In the genomic region with DNA sequence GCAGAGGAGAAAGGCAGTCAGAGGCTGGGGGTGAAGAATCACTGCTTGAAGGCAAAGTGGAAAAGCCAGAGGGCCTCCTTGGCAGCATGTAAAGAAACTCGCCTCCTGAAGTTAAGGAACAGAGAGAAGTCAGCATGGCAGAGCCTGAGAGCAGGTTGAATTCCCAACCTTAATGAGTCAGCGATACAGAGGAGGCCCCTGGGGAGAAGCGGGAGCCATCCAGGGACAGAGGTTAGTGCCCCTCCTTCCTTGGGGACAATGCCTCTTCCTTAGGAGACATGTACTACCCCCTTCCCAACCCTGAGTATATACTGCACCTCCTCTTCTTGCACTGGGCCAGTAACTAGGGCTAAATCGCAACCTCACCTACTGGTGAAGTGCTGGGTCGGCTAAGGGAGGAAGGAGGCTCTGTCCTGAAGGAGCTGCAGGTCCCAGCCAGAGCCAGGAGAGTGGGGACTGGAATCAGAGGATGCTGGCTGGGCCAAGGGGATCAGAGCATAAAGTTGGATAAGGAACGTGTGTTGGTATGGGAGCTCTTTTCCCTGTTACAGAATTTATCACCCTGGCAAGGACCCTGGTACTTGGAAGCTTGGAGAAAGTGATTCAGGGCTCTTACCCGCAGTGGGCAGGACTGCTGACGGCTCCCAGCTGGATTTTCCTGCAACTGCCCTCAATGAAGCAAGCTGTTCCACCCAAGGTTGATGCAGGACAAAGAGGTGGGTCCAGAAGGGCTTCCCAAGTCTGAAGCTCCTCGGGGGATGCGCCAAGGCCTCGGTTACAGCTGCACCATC, we compare ENCODE assay signal across 32 cellular contexts. TPM values are rescaled to one million over a fixed set of nuclear protein-coding genes. Genes with fewer than 3 reads are reported as not detected.
DNase-seq lines count a peak whose midpoint lies in the region; ATAC-seq, FAIRE-seq and TF ChIP-seq lines count a peak whose summit lies in the region.
"Had no signal": no experiment of that assay in that cellular context is flagged by ENCODE, and none has a peak within 500 bp of the region (broad histone marks: within the 10 kb centered on the region; RNA-seq: fewer than 3 reads in every experiment).

No MANE protein-coding gene starts in this region.

- intact Hi-C loops in kidney (cut with DNase I): loop anchor here (5.0 kb wide), 1 partner anchor 45 kb away; no protein-coding TSS in a partner anchor
- intact Hi-C loops in activated CD8-positive, alpha-beta T cell treated with anti-CD3 and anti-CD28 coated beads for 36 hours (cut with micrococcal nuclease): no loop called here

- ATAC-seq in activated CD8-positive, alpha-beta T cell treated with anti-CD3 and anti-CD28 coated beads for 36 hours: no peak
- ATAC-seq in left lobe of liver: no peak
- ATAC-seq: activated T-cell treated with anti-CD3 and anti-CD28 coated beads, Interleukin-2, amount 50 U/mL, for 72 hours; heart left ventricle; WTC11 had no signal

- H3K27ac Mint-ChIP-seq in HFFc6: no peak overlapping the region
- no peak overlapping the region for H3K27ac Mint-ChIP-seq in activated CD8-positive, alpha-beta T cell treated with anti-CD3 and anti-CD28 coated beads for 36 hours
- H3K27ac Mint-ChIP-seq: activated naive CD4-positive, alpha-beta T cell treated with anti-CD3 and anti-CD28 coated beads, Interleukin-2, amount 10 ng/mL, durations not matched to agents 7 days and 5 days; activated T-cell treated with anti-CD3 and anti-CD28 coated beads, Interleukin-2, amount 50 U/mL, for 72 hours; stimulated activated naive CD8-positive, alpha-beta T cell treated with anti-CD3 and anti-CD28 coated beads, Interleukin-15, Interleukin-2, amounts not matched to agents 100 ng/mL and 50 ng/mL, for 24 hours; WTC11 had no signal

- no peaks in the 10 kb centered on the region for H3K9me3 Mint-ChIP-seq in HFFc6
- no peaks in the 10 kb centered on the region for H3K9me3 Mint-ChIP-seq in activated CD8-positive, alpha-beta T cell treated with anti-CD3 and anti-CD28 coated beads for 36 hours
- H3K9me3 Mint-ChIP-seq: activated naive CD4-positive, alpha-beta T cell treated with anti-CD3 and anti-CD28 coated beads, Interleukin-2, amount 10 ng/mL, durations not matched to agents 7 days and 5 days; activated T-cell treated with anti-CD3 and anti-CD28 coated beads, Interleukin-2, amount 50 U/mL, for 72 hours; stimulated activated naive CD8-positive, alpha-beta T cell treated with anti-CD3 and anti-CD28 coated beads, Interleukin-15, Interleukin-2, amounts not matched to agents 100 ng/mL and 50 ng/mL, for 24 hours; WTC11 had no signal

- TF ChIP-seq POLR2A in H54 (IDR thresholded peaks at IDR 0.05; ENCODE audit: low read depth, low read length): no peak

- H3K36me3 ChIP-seq in kidney (ENCODE audit: control insufficient read depth in 1 of 2, insufficient read depth in 2 of 2, low read length in 2 of 2): no peaks in the 10 kb centered on the region
- H3K36me3 ChIP-seq: heart left ventricle, Peyer's patch, thoracic aorta had no signal

- FAIRE-seq in H54 (lab: Jason Lieb, UNC) (no peak), kidney (lab: Jason Lieb, UNC) (no peak)
- FAIRE-seq: A549, GM19239 had no signal

- CTCF ChIA-PET in activated CD8-positive, alpha-beta T cell treated with anti-CD3 and anti-CD28 coated beads for 36 hours (lab: Charles Lee): interaction anchor here (1.2 to 2.6 kb wide), 2 partner anchors 8 to 45 kb away, joined by 4 to 8 read pairs; partner anchors contain the start of gene UBE2O

- TF ChIP-seq CTCF in kidney (IDR thresholded peaks at IDR 0.05; ENCODE audit: borderline replicate concordance, extremely low read depth, insufficient read depth) (no peak), HFFc6 (IDR thresholded peaks at IDR 0.05) (no peak)
- no peak for TF ChIP-seq CTCF in activated CD8-positive, alpha-beta T cell treated with anti-CD3 and anti-CD28 coated beads for 36 hours (IDR thresholded peaks at IDR 0.05)

- DNase-seq in AG08395 (ENCODE audit: low spot score) (peak; percentile 35), H54 (ENCODE audit: insufficient read length, low spot score) (peak; percentile 55), amniotic epithelial cell (ENCODE audit: low read depth) (peak; percentile 39), kidney (peak; percentile 29), HFFc6 (no peak), left lobe of liver (ENCODE audit: low spot score) (no peak)
- DNase-seq in activated CD8-positive, alpha-beta T cell treated with anti-CD3 and anti-CD28 coated beads for 36 hours: no peak
- DNase-seq in activated CD4-positive, CD25-positive, alpha-beta regulatory T cell treated with anti-CD3 and anti-CD28 coated beads, Interleukin-2, amount 50 U/mL, for 72 hours: no peak
- DNase-seq: activated CD4-positive, alpha-beta T cell treated with anti-CD3 and anti-CD28 coated beads, Interleukin-2, amount 50 U/mL, for 1 hour; activated naive CD4-positive, alpha-beta T cell treated with anti-CD3 and anti-CD28 coated beads, Interleukin-2, amount 10 ng/mL, durations not matched to agents 7 days and 5 days; activated T-cell treated with anti-CD3 and anti-CD28 coated beads, Interleukin-2, amount 50 U/mL, for 72 hours; amniotic stem cell; COR-L47; DMS79; foreskin fibroblast; GDM1; Karpas-422; NCI-H2171; NCI-H510A treated with DMSO at 0.1 percent for 48 hours; NK-92 treated with Interleukin-12 subunit alpha and Interleukin-12 subunit beta, amount 100 ng/mL, for 24 hours; Peyer's patch had no signal

- no peak overlapping the region for H3K9ac ChIP-seq in kidney (ENCODE audit: low read length in 2 of 2)

- POLR2A ChIA-PET in activated CD8-positive, alpha-beta T cell treated with anti-CD3 and anti-CD28 coated beads for 36 hours (lab: Charles Lee): interaction anchor here (0.8 kb wide), 1 partner anchor 29 kb away, joined by 3 read pairs; no protein-coding TSS in a partner anchor

- peaks cover 6% of the 10 kb centered on the region; the same call in 1 of the 2 replicates for H3K27me3 Mint-ChIP-seq in HFFc6 (ENCODE audit: insufficient read depth)
- H3K27me3 Mint-ChIP-seq in activated CD8-positive, alpha-beta T cell treated with anti-CD3 and anti-CD28 coated beads for 36 hours: no peaks in the 10 kb centered on the region
- H3K27me3 Mint-ChIP-seq: stimulated activated naive CD8-positive, alpha-beta T cell treated with anti-CD3 and anti-CD28 coated beads, Interleukin-15, Interleukin-2, amounts not matched to agents 100 ng/mL and 50 ng/mL, for 24 hours had no signal

- no peaks in the 10 kb centered on the region for H3K9me3 ChIP-seq in kidney (ENCODE audit: control insufficient read depth in 1 of 2, low read length in 2 of 2)
- H3K9me3 ChIP-seq: A549, heart left ventricle, Peyer's patch, thoracic aorta had no signal

- H3K4me1 ChIP-seq in kidney (ENCODE audit: control insufficient read depth in 1 of 2, insufficient read depth in 1 of 2, low read depth in 1 of 2, low read length in 2 of 2): no peaks in the 10 kb centered on the region
- H3K4me1 ChIP-seq: A549 had no signal

- H3K27ac ChIP-seq in kidney (ENCODE audit: low read depth in 2 of 2, low read length in 2 of 2): no peak overlapping the region
- H3K27ac ChIP-seq: A549, heart left ventricle, Peyer's patch, thoracic aorta had no signal

- no peak overlapping the region for H3K4me3 Mint-ChIP-seq in HFFc6
- H3K4me3 Mint-ChIP-seq in activated CD8-positive, alpha-beta T cell treated with anti-CD3 and anti-CD28 coated beads for 36 hours: no peak overlapping the region
- H3K4me3 Mint-ChIP-seq: activated naive CD4-positive, alpha-beta T cell treated with anti-CD3 and anti-CD28 coated beads, Interleukin-2, amount 10 ng/mL, durations not matched to agents 7 days and 5 days; activated T-cell treated with anti-CD3 and anti-CD28 coated beads, Interleukin-2, amount 50 U/mL, for 72 hours; stimulated activated naive CD8-positive, alpha-beta T cell treated with anti-CD3 and anti-CD28 coated beads, Interleukin-15, Interleukin-2, amounts not matched to agents 100 ng/mL and 50 ng/mL, for 24 hours; WTC11 had no signal

- H3K4me1 Mint-ChIP-seq in HFFc6 (ENCODE audit: low read depth): peaks cover 6% of the 10 kb centered on the region; the same call in 1 of the 2 replicates
- peaks cover 2% of the 10 kb centered on the region for H3K4me1 Mint-ChIP-seq in activated CD8-positive, alpha-beta T cell treated with anti-CD3 and anti-CD28 coated beads for 36 hours (ENCODE audit: low read depth)

- no peaks in the 10 kb centered on the region for H3K36me3 Mint-ChIP-seq in HFFc6 (ENCODE audit: low read depth)
- no peaks in the 10 kb centered on the region for H3K36me3 Mint-ChIP-seq in activated CD8-positive, alpha-beta T cell treated with anti-CD3 and anti-CD28 coated beads for 36 hours (ENCODE audit: low read depth)
- H3K36me3 Mint-ChIP-seq: activated naive CD4-positive, alpha-beta T cell treated with anti-CD3 and anti-CD28 coated beads, Interleukin-2, amount 10 ng/mL, durations not matched to agents 7 days and 5 days; WTC11 had no signal

- no peak overlapping the region for H3K4me3 ChIP-seq in kidney (ENCODE audit: low read length in 2 of 2)
- H3K4me3 ChIP-seq: A549, heart left ventricle, Peyer's patch, thoracic aorta had no signal

RNA-seq across cellular contexts. Expression of gene AANAT, which starts 5.4 kb away (rescaled TPM):
- total RNA-seq in kidney (not detected), left lobe of liver (not detected)
- not detected for polyA plus RNA-seq in kidney (ENCODE audit: insufficient read depth, low read depth, low replicate concordance)
- total RNA-seq in HFFc6 (2021; fragmentation: NEBNext Ultra II Directional; extraction: Animal tissue kit (Norgen Biotek cat#: 25700)): under 1 TPM in 1 of 6 experiments, not detected in 5; 0.21 TPM
- under 1 TPM in 1 of 2 experiments, not detected in 1; 0.34 TPM for total RNA-seq in activated CD8-positive, alpha-beta T cell treated with anti-CD3 and anti-CD28 coated beads for 36 hours
- total RNA-seq: activated T-cell treated with anti-CD3 and anti-CD28 coated beads, Interleukin-2, amount 50 U/mL, for 72 hours; chondrocyte; epithelial cell of proximal tubule; heart left ventricle; mesenteric fat pad; myocyte; Peyer's patch; thoracic aorta had no signal
- polyA plus RNA-seq: BJ had no signal

RNA-seq across cellular contexts. Expression of gene UBE2O, which starts 9.0 kb away (rescaled TPM):
- total RNA-seq in kidney (21.3 TPM), left lobe of liver (9.8 TPM)
- polyA plus RNA-seq in kidney (ENCODE audit: insufficient read depth, low read depth, low replicate concordance): 5.5 TPM
- total RNA-seq in HFFc6 (2021; fragmentation: NEBNext Ultra II Directional; extraction: Animal tissue kit (Norgen Biotek cat#: 25700)): 10 to 100 TPM; 24.3 to 26.0 (median 24.5) TPM
- 10 to 100 TPM; 36.8 to 39.5 TPM for total RNA-seq in activated CD8-positive, alpha-beta T cell treated with anti-CD3 and anti-CD28 coated beads for 36 hours

RNA-seq across cellular contexts. Expression of gene RHBDF2, which starts 39.3 kb away (rescaled TPM):
- total RNA-seq in kidney (58.6 TPM), left lobe of liver (8.9 TPM)
- polyA plus RNA-seq in kidney (ENCODE audit: insufficient read depth, low read depth, low replicate concordance): 6.8 TPM
- 10 to 100 TPM in 2 of 6 experiments, 1 to 10 TPM in 4; 7.1 to 13.1 (median 9.4) TPM for total RNA-seq in HFFc6 (2021; fragmentation: NEBNext Ultra II Directional; extraction: Animal tissue kit (Norgen Biotek cat#: 25700))
- total RNA-seq in activated CD8-positive, alpha-beta T cell treated with anti-CD3 and anti-CD28 coated beads for 36 hours: 10 to 100 TPM; 19.9 to 20.4 TPM

Comparison
In these comparisons a context has a peak if more than half of its experiments do, and no peak if none do; other contexts are left out.
1. DNase-seq: peak in AG08395 (single experiment), H54 (single experiment), amniotic epithelial cell (single experiment) and kidney (single experiment); none in HFFc6 (single experiment), activated CD8-positive, alpha-beta T cell treated with anti-CD3 and anti-CD28 coated beads for 36 hours (single experiment), left lobe of liver (single experiment) and activated CD4-positive, CD25-positive, alpha-beta regulatory T cell treated with anti-CD3 and anti-CD28 coated beads, Interleukin-2, amount 50 U/mL, for 72 hours (single experiment).